ENCODE assay signal across 18 cellular contexts in the genomic region with DNA sequence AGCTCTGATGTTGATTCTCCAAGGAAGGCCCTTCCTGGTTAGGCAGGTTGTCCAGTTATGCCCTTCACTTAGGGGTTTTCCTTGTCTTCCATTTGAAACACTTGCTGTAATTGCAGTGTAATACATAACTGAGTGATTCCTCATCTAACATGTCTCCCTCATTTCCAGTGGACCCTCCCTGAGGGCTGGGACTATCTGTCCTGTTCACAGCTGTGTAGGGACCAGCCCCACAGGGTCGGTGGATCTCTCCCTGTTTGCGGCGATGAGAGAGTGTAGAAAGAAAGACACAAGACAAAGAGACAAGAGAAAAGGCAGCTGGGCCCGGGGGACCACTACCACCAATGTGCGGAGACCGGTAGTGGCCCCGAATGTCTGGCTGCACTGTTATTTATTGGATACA.
A peak's percentile ranks its signal among the peaks of the same experiment; 100 is the strongest.
DNase-seq lines count a peak whose midpoint lies in the region; ATAC-seq, FAIRE-seq and TF ChIP-seq lines count a peak whose summit lies in the region.
"Had no signal": no experiment of that assay in that cellular context is flagged by ENCODE, and none has a peak within 500 bp of the region (broad histone marks: within the 10 kb centered on the region; RNA-seq: fewer than 3 reads in every experiment).

No MANE protein-coding gene starts in this region.

- H3K4me3 Mint-ChIP-seq in activated CD8-positive, alpha-beta memory T cell treated with anti-CD3 and anti-CD28 coated beads, Interleukin-2, amount 10 ng/mL, durations not matched to agents 7 days and 5 days: no peak overlapping the region
- H3K4me3 Mint-ChIP-seq in astrocyte (ENCODE audit: unreplicated experiment) (no peak overlapping the region), nephron progenitor cell (no peak overlapping the region)
- H3K4me3 Mint-ChIP-seq: CD14-positive monocyte; CD4-positive, alpha-beta memory T cell had no signal

- no peaks in the 10 kb centered on the region for H3K36me3 Mint-ChIP-seq in activated CD8-positive, alpha-beta memory T cell treated with anti-CD3 and anti-CD28 coated beads, Interleukin-2, amount 10 ng/mL, durations not matched to agents 7 days and 5 days
- H3K36me3 Mint-ChIP-seq in astrocyte (ENCODE audit: low read depth, unreplicated experiment) (no peaks in the 10 kb centered on the region), nephron progenitor cell (ENCODE audit: low read depth) (no peaks in the 10 kb centered on the region)
- H3K36me3 Mint-ChIP-seq: CD14-positive monocyte; CD4-positive, alpha-beta memory T cell had no signal

- H3K27me3 Mint-ChIP-seq in activated CD8-positive, alpha-beta memory T cell treated with anti-CD3 and anti-CD28 coated beads, Interleukin-2, amount 10 ng/mL, durations not matched to agents 7 days and 5 days: peaks cover 13% of the 10 kb centered on the region
- H3K27me3 Mint-ChIP-seq in astrocyte (ENCODE audit: low read depth, unreplicated experiment) (peaks cover 21% of the 10 kb centered on the region), nephron progenitor cell (ENCODE audit: low read depth, poor library complexity) (peaks cover 5% of the 10 kb centered on the region)

- DNase-seq in activated CD8-positive, alpha-beta memory T cell treated with anti-CD3 and anti-CD28 coated beads, Interleukin-2, amount 10 ng/mL, durations not matched to agents 7 days and 5 days: peak; percentile 30
- no peak for DNase-seq in activated CD8-positive, alpha-beta memory T cell treated with anti-CD3 and anti-CD28 coated beads for 24 hours
- DNase-seq in astrocyte (ENCODE audit: low read depth) (no peak), nephron progenitor cell (no peak), vagina (ENCODE audit: extremely low spot score in 2 of 2) (peak; percentile 14 to 62), NCI-H774 (lab: John Stamatoyannopoulos, UW) (no peak), MV-4-11 (lab: John Stamatoyannopoulos, UW) (no peak)
- DNase-seq: CD4-positive, alpha-beta memory T cell; DMS153; DMS79; GDM1; GM23248 had no signal

- TF ChIP-seq CTCF in astrocyte (IDR thresholded peaks at IDR 0.05; ENCODE audit: insufficient read depth, low read depth, low read length) (no peak), nephron progenitor cell (IDR thresholded peaks at IDR 0.05) (no peak), vagina (IDR thresholded peaks at IDR 0.05) (no peak)

- no peaks in the 10 kb centered on the region for H3K79me2 ChIP-seq in astrocyte (ENCODE audit: insufficient read depth, low read length)

- H3K4me1 Mint-ChIP-seq in activated CD8-positive, alpha-beta memory T cell treated with anti-CD3 and anti-CD28 coated beads, Interleukin-2, amount 10 ng/mL, durations not matched to agents 7 days and 5 days: no peaks in the 10 kb centered on the region
- H3K4me1 Mint-ChIP-seq in astrocyte (ENCODE audit: low read depth, unreplicated experiment) (peaks cover 2% of the 10 kb centered on the region), nephron progenitor cell (peaks cover 33% of the 10 kb centered on the region)
- H3K4me1 Mint-ChIP-seq: CD4-positive, alpha-beta memory T cell had no signal

- H3K27ac Mint-ChIP-seq in activated CD8-positive, alpha-beta memory T cell treated with anti-CD3 and anti-CD28 coated beads, Interleukin-2, amount 10 ng/mL, durations not matched to agents 7 days and 5 days: no peak overlapping the region
- H3K27ac Mint-ChIP-seq in astrocyte (ENCODE audit: unreplicated experiment) (peak overlapping the region; percentile 34), nephron progenitor cell (peak overlapping the region; percentile 66)
- H3K27ac Mint-ChIP-seq: CD14-positive monocyte had no signal

- H3K9me3 ChIP-seq in astrocyte (ENCODE audit: insufficient read depth, low read depth, low read length): no peaks in the 10 kb centered on the region
- H3K9me3 ChIP-seq in vagina: no peaks in the 10 kb centered on the region
- H3K9me3 ChIP-seq: A549, BLaER1 had no signal

- no peak overlapping the region for H2AFZ ChIP-seq in astrocyte (ENCODE audit: low read depth, low read length)
- H2AFZ ChIP-seq: GM23248 had no signal

- no peak overlapping the region for H3K4me2 ChIP-seq in astrocyte (ENCODE audit: low read length)
- H3K4me2 ChIP-seq: A549, BLaER1 had no signal

- no peak overlapping the region for H3K27ac ChIP-seq in astrocyte (ENCODE audit: low read depth, low read length)
- no peak overlapping the region for H3K27ac ChIP-seq in vagina
- H3K27ac ChIP-seq: 22Rv1, A549, BLaER1, GM23248 had no signal

- no peak overlapping the region for H3K4me3 ChIP-seq in astrocyte (ENCODE audit: insufficient read depth, low read depth, low read length)
- no peak overlapping the region for H3K4me3 ChIP-seq in vagina
- H3K4me3 ChIP-seq: A549, BLaER1, GM23248 had no signal

- no peaks in the 10 kb centered on the region for H3K27me3 ChIP-seq in astrocyte (ENCODE audit: insufficient read depth, low read length)
- H3K27me3 ChIP-seq in vagina: no peaks in the 10 kb centered on the region
- H3K27me3 ChIP-seq: BLaER1 had no signal

- H3K9ac ChIP-seq in astrocyte (ENCODE audit: low read length): no peak overlapping the region
- H3K9ac ChIP-seq: BLaER1, GM23248 had no signal

- TF ChIP-seq POLR2A in vagina (IDR thresholded peaks at IDR 0.05): no peak

- FAIRE-seq in astrocyte (lab: Jason Lieb, UNC): no peak
- FAIRE-seq: A549, GM19239 had no signal

- H3K9me3 Mint-ChIP-seq in activated CD8-positive, alpha-beta memory T cell treated with anti-CD3 and anti-CD28 coated beads, Interleukin-2, amount 10 ng/mL, durations not matched to agents 7 days and 5 days (ENCODE audit: low read depth): no peaks in the 10 kb centered on the region
- H3K9me3 Mint-ChIP-seq in astrocyte (ENCODE audit: unreplicated experiment): peaks cover 2% of the 10 kb centered on the region
- peaks cover 9% of the 10 kb centered on the region for H3K9me3 Mint-ChIP-seq in nephron progenitor cell
- H3K9me3 Mint-ChIP-seq: CD4-positive, alpha-beta memory T cell had no signal

- intact Hi-C loops in vagina (cut with DNase I): no loop called here

- ATAC-seq in activated CD8-positive, alpha-beta memory T cell treated with anti-CD3 and anti-CD28 coated beads, Interleukin-2, amount 10 ng/mL, durations not matched to agents 7 days and 5 days: no peak
- ATAC-seq in GM18909 (IDR thresholded peaks at IDR 0.05; ENCODE audit: poor library complexity, unreplicated experiment): no peak
- ATAC-seq: A549 had no signal

- H4K20me1 ChIP-seq in astrocyte (ENCODE audit: insufficient read depth, low read length): no peaks in the 10 kb centered on the region
- H4K20me1 ChIP-seq: BLaER1 had no signal

- H3K4me1 ChIP-seq in astrocyte (ENCODE audit: insufficient read depth, low read length) (no peaks in the 10 kb centered on the region), vagina (no peaks in the 10 kb centered on the region)
- H3K4me1 ChIP-seq: BLaER1 had no signal

- CTCF ChIA-PET in activated CD8-positive, alpha-beta memory T cell treated with anti-CD3 and anti-CD28 coated beads, Interleukin-2, amount 10 ng/mL, durations not matched to agents 7 days and 5 days (lab: Charles Lee): no interaction called here

- no peaks in the 10 kb centered on the region for H3K36me3 ChIP-seq in astrocyte (ENCODE audit: insufficient read depth, low read length)
- no peaks in the 10 kb centered on the region for H3K36me3 ChIP-seq in vagina
- H3K36me3 ChIP-seq: BLaER1 had no signal

Comparison
In these comparisons a context has a peak if more than half of its experiments do, and no peak if none do; other contexts are left out.
1. DNase-seq: peak in activated CD8-positive, alpha-beta memory T cell treated with anti-CD3 and anti-CD28 coated beads, Interleukin-2, amount 10 ng/mL, durations not matched to agents 7 days and 5 days (single experiment) and vagina (2 of 2); none in activated CD8-positive, alpha-beta memory T cell treated with anti-CD3 and anti-CD28 coated beads for 24 hours (single experiment), astrocyte (single experiment), nephron progenitor cell (single experiment), NCI-H774 (single experiment) and MV-4-11 (single experiment).